12 cellular contexts compared by ENCODE assay signal in the genomic region with DNA sequence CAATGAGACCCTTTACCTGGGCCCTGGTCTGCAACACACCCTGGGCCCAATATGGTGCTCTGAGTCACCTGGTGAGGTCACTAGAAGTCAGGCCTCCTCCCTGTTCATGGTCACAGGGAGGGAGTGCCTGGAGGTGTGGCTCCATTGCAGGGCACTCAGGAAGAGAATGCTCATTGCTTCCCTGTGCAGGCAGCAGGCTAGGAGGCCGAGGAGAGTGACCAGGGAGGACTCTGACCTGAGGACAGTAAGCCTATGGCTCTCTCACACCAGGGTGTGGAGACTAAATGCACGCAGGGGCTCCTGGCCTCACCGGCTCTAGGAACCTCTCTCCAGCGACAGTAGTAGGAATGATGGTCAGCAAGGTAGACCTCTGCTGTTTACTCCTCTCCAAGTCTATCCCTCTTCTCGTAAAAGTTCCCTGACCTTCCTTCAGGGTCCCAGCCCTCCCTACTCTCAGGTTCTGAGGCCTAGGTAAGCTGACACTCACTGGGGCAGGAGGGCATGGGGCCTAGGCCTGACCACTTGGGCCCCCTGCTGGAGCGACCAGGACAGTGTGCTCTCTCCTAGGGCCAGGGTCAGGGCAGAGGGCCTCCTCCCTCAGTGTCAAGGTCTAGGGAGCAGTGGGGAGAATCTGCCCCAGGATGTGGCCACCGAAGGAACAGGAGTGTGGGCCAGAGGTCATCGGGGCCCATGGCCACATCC. TPM values are rescaled to one million over a fixed set of nuclear protein-coding genes. Genes with fewer than 3 reads are reported as not detected.
A peak's percentile ranks its signal among the peaks of the same experiment; 100 is the strongest.
DNase-seq lines count a peak whose midpoint lies in the region; ATAC-seq and TF ChIP-seq lines count a peak whose summit lies in the region.
"Had no signal": no experiment of that assay in that cellular context is flagged by ENCODE, and none has a peak within 500 bp of the region (broad histone marks: within the 10 kb centered on the region; RNA-seq: fewer than 3 reads in every experiment).

No MANE protein-coding gene starts in this region.

- no peaks in the 10 kb centered on the region for H3K4me1 ChIP-seq in BE2C

- no peaks in the 10 kb centered on the region for H3K9me3 ChIP-seq in BE2C

- peak; percentile 45 for TF ChIP-seq CTCF in BE2C (IDR thresholded peaks at IDR 0.05; ENCODE audit: low read depth, low read length)
- peak; percentile 20; the same call in 1 of the 2 replicates for TF ChIP-seq CTCF in LNCAP (IDR thresholded peaks at IDR 0.05)

- DNase-seq in BE2C (no peak), mesenteric fat pad (ENCODE audit: low spot score) (peak; percentile 79), NCI-H774 (lab: John Stamatoyannopoulos, UW) (no peak)
- DNase-seq: CD8-positive, alpha-beta memory T cell; effector memory CD4-positive, alpha-beta T cell; midbrain; T-helper 1 cell had no signal

- H3K36me3 ChIP-seq in BE2C, result no peaks in the 10 kb centered on the region

- ATAC-seq in esophagus mucosa, result peak; percentile 98
- no peak for ATAC-seq in GM21576 (IDR thresholded peaks at IDR 0.05; ENCODE audit: unreplicated experiment)
- no peak for ATAC-seq in GM18873 (IDR thresholded peaks at IDR 0.05; ENCODE audit: low FRiP score, unreplicated experiment)
- ATAC-seq in GM18519 (IDR thresholded peaks at IDR 0.05; ENCODE audit: low FRiP score, unreplicated experiment), result no peak

- no peak overlapping the region for H3K4me3 ChIP-seq in BE2C (ENCODE audit: low read depth, low read length)

- no peaks in the 10 kb centered on the region for H3K27me3 ChIP-seq in BE2C

RNA-seq across cellular contexts. Expression of a gene that starts 9.6 kb away (rescaled TPM):
- polyA plus RNA-seq in BE2C (2012; ENCODE audit: insufficient read depth, insufficient read length, low read depth), result not detected
- total RNA-seq in esophagus mucosa, result 17.6 TPM
- total RNA-seq in mesenteric fat pad, result 40.1 TPM
- total RNA-seq: CD8-positive, alpha-beta memory T cell had no signal
- polyA plus RNA-seq: CD8-positive, alpha-beta memory T cell had no signal
